Comparison of ENCODE assay signal across 30 cellular contexts in genomic region chr15:68617001-68617400, GRCh38. TPM values are rescaled to one million over a fixed set of nuclear protein-coding genes. Genes with fewer than 3 reads are reported as not detected.
A peak's percentile ranks its signal among the peaks of the same experiment; 100 is the strongest.
DNase-seq lines count a peak whose midpoint lies in the region; ATAC-seq and TF ChIP-seq lines count a peak whose summit lies in the region.
"Had no signal": no experiment of that assay in that cellular context is flagged by ENCODE, and none has a peak within 500 bp of the region (broad histone marks: within the 10 kb centered on the region; RNA-seq: fewer than 3 reads in every experiment).

No MANE protein-coding gene starts in this region.

- H3K27me3 ChIP-seq in GM23248 (replicated peaks; ENCODE audit: insufficient read depth) (no peaks in the 10 kb centered on the region), mesenchymal stem cell (ENCODE audit: control insufficient read depth in 1 of 2, insufficient read depth in 1 of 2, low read length in 2 of 2) (no peaks in the 10 kb centered on the region), uterus (no peaks in the 10 kb centered on the region)
- H3K27me3 ChIP-seq: gastrocnemius medialis, right atrium auricular region had no signal

- peaks cover 19% of the 10 kb centered on the region for H3K79me2 ChIP-seq in GM23248 (ENCODE audit: insufficient read depth)

- H3K36me3 ChIP-seq in GM23248 (ENCODE audit: low read depth), result no peaks in the 10 kb centered on the region
- H3K36me3 ChIP-seq in mesenchymal stem cell (ENCODE audit: control insufficient read depth in 1 of 2, insufficient read depth in 2 of 2, low read depth in 1 of 2, low read length in 2 of 2), result peaks cover 0 to 4% of the 10 kb centered on the region in 2 experiments
- no peaks in the 10 kb centered on the region for H3K36me3 ChIP-seq in uterus
- H3K36me3 ChIP-seq: gastrocnemius medialis, right atrium auricular region, SJCRH30 had no signal

- no peak overlapping the region for H2BK120ac ChIP-seq in mesenchymal stem cell (ENCODE audit: low read depth, low read length)

- no peak overlapping the region for H3K4me3 ChIP-seq in GM23248
- H3K4me3 ChIP-seq in mesenchymal stem cell (ENCODE audit: insufficient read depth in 1 of 2, low read depth in 1 of 2, low read length in 2 of 2), result no peak overlapping the region
- H3K4me3 ChIP-seq in uterus, result no peak overlapping the region
- H3K4me3 ChIP-seq: gastrocnemius medialis, GM23338, right atrium auricular region, SJCRH30 had no signal

- peaks cover 40% of the 10 kb centered on the region for H3F3A ChIP-seq in GM23248 (ENCODE audit: insufficient read depth)

- no peak overlapping the region for H2BK15ac ChIP-seq in mesenchymal stem cell (ENCODE audit: low read depth, poor library complexity, severe bottlenecking)

- peaks cover 100% of the 10 kb centered on the region for H3K4me1 Mint-ChIP-seq in brain
- H3K4me1 Mint-ChIP-seq: activated CD4-positive, alpha-beta T cell treated with anti-CD3 and anti-CD28 coated beads, Interleukin-2, amount 10 ng/mL, durations not matched to agents 24 days and 14 days; activated CD8-positive, alpha-beta memory T cell treated with anti-CD3 and anti-CD28 coated beads, Interleukin-2, amount 10 ng/mL, durations not matched to agents 7 days and 5 days; CD4-positive, alpha-beta memory T cell had no signal

- peaks cover 0 to 2% (median 0%) of the 10 kb centered on the region in 5 experiments for H3K9me3 Mint-ChIP-seq in brain
- H3K9me3 Mint-ChIP-seq: activated CD4-positive, alpha-beta T cell treated with anti-CD3 and anti-CD28 coated beads, Interleukin-2, amount 10 ng/mL, durations not matched to agents 24 days and 14 days; GM23338; memory B cell; stimulated activated naive CD8-positive, alpha-beta T cell treated with anti-CD3 and anti-CD28 coated beads, Interleukin-15, Interleukin-2, amounts not matched to agents 100 ng/mL and 50 ng/mL, for 24 hours had no signal

- no peak overlapping the region for H4K91ac ChIP-seq in mesenchymal stem cell (ENCODE audit: low read length)

- ATAC-seq in GM21360 (IDR thresholded peaks at IDR 0.05; ENCODE audit: unreplicated experiment), result no peak
- ATAC-seq: activated CD8-positive, alpha-beta memory T cell treated with anti-CD3 and anti-CD28 coated beads, Interleukin-2, amount 10 ng/mL, durations not matched to agents 7 days and 5 days; esophagus mucosa; gastrocnemius medialis; GM23338; T-helper 17 cell had no signal

- H4K20me1 ChIP-seq in GM23248 (ENCODE audit: insufficient read depth), result no peaks in the 10 kb centered on the region

- no peak overlapping the region for H3K4me2 ChIP-seq in GM23248 (ENCODE audit: unreplicated experiment)
- H3K4me2 ChIP-seq in mesenchymal stem cell (ENCODE audit: low read length, poor library complexity, severe bottlenecking), result no peak overlapping the region
- H3K4me2 ChIP-seq: GM23338 had no signal

- in situ Hi-C loops in ACHN (cut with HindIII; ENCODE audit: low pct_ligation_motif_present, low pct_unique_long_range_greater_than_20kb, low sequenced_read_pairs) (no loop called here), GM23248 (cut with MboI) (no loop called here)

- H3K9me3 ChIP-seq in GM23248 (ENCODE audit: low read depth) (no peaks in the 10 kb centered on the region), mesenchymal stem cell (ENCODE audit: control insufficient read depth, low read length) (no peaks in the 10 kb centered on the region), uterus (no peaks in the 10 kb centered on the region)
- H3K9me3 ChIP-seq: gastrocnemius medialis, right atrium auricular region, SJCRH30 had no signal

- H2AFZ ChIP-seq in GM23248 (no peak overlapping the region), mesenchymal stem cell (ENCODE audit: low read depth, low read length) (no peak overlapping the region)
- H2AFZ ChIP-seq: GM23338 had no signal

- 4 to 11% methylated on average over 2 of the region's 2 CpGs for WGBS in GM23248 (ENCODE audit: low coverage in 1 of 2, low lambda C conversion rate in 2 of 2, missing lambda C conversion rate in 2 of 2), 2 experiments
- 0% methylated on average over 2 of the region's 2 CpGs for WGBS in mesenchymal stem cell

- no peak overlapping the region for H4K8ac ChIP-seq in mesenchymal stem cell (ENCODE audit: low read length)

- TF ChIP-seq CTCF in brain (conservative IDR thresholded peaks at IDR 0.05) (no peak), uterus (IDR thresholded peaks at IDR 0.05) (no peak)

- H3K27ac ChIP-seq in GM23248 (no peak overlapping the region), mesenchymal stem cell (ENCODE audit: low read length, poor library complexity, severe bottlenecking) (peak overlapping the region; percentile 58), uterus (peak overlapping the region in 1 of 2 donors; percentile 1)
- H3K27ac ChIP-seq: SJCRH30 had no signal

- no peak overlapping the region for H2AK5ac ChIP-seq in mesenchymal stem cell (ENCODE audit: low read length, severe bottlenecking)

- peak overlapping the region; percentile 80 to 99 (median 96) for H3K27ac Mint-ChIP-seq in brain
- H3K27ac Mint-ChIP-seq: activated CD4-positive, alpha-beta T cell treated with anti-CD3 and anti-CD28 coated beads, Interleukin-2, amount 10 ng/mL, durations not matched to agents 24 days and 14 days; activated CD8-positive, alpha-beta memory T cell treated with anti-CD3 and anti-CD28 coated beads, Interleukin-2, amount 10 ng/mL, durations not matched to agents 7 days and 5 days; GM23338; memory B cell; stimulated activated naive CD8-positive, alpha-beta T cell treated with anti-CD3 and anti-CD28 coated beads, Interleukin-15, Interleukin-2, amounts not matched to agents 100 ng/mL and 50 ng/mL, for 24 hours; T-helper 17 cell had no signal

- no peaks in the 10 kb centered on the region for H3K27me3 Mint-ChIP-seq in brain
- H3K27me3 Mint-ChIP-seq: memory B cell had no signal

- no peak overlapping the region for H3K14ac ChIP-seq in mesenchymal stem cell (ENCODE audit: low read length in 2 of 2)

- no peak overlapping the region for H3K4ac ChIP-seq in mesenchymal stem cell (ENCODE audit: low read depth in 1 of 2, low read length in 2 of 2)

- H3K18ac ChIP-seq in mesenchymal stem cell (ENCODE audit: low read depth in 1 of 2, low read length in 2 of 2), result no peak overlapping the region

- H3K79me1 ChIP-seq in mesenchymal stem cell (replicated peaks; ENCODE audit: low read length, poor library complexity, severe bottlenecking), result peaks cover 13% of the 10 kb centered on the region

- DNase-seq in ACHN, result peak; percentile 17
- DNase-seq in GM23248, result peak; percentile 50
- peak; percentile 54 for DNase-seq in mesenchymal stem cell
- no peak for DNase-seq in uterus
- no peak for DNase-seq in ecto neural progenitor cell (ENCODE audit: low spot score)
- DNase-seq in GM19238 (ENCODE audit: insufficient read length, low spot score), result no peak
- DNase-seq: activated CD4-positive, alpha-beta T cell treated with anti-CD3 and anti-CD28 coated beads, Interleukin-2, amount 10 ng/mL, durations not matched to agents 24 days and 14 days; activated CD8-positive, alpha-beta memory T cell treated with anti-CD3 and anti-CD28 coated beads, Interleukin-2, amount 10 ng/mL, durations not matched to agents 7 days and 5 days; activated naive CD4-positive, alpha-beta T cell treated with anti-CD3 and anti-CD28 coated beads, Interleukin-2, amount 50 U/mL, for 16 hours; CD4-positive, alpha-beta memory T cell; central memory CD4-positive, alpha-beta T cell; DMS153; effector CD4-positive, alpha-beta T cell; gastrocnemius medialis; NCI-H1105; NCI-H2029; NCI-H446 treated with DMSO at 0.1 percent for 48 hours; occipital lobe; stimulated activated CD4-positive, alpha-beta T cell treated with anti-CD3 and anti-CD28 coated beads, Interleukin-12 subunit alpha, Interleukin-12 subunit beta, amount 100 ng/mL, for 4 hours; stimulated activated CD4-positive, alpha-beta T cell treated with anti-CD3 and anti-CD28 coated beads, Interleukin-4, amount 100 ng/mL, for 4 hours; T-helper 17 cell; trophoblast cell had no signal

- no peak overlapping the region for H3K4me3 Mint-ChIP-seq in brain
- H3K4me3 Mint-ChIP-seq: activated CD4-positive, alpha-beta T cell treated with anti-CD3 and anti-CD28 coated beads, Interleukin-2, amount 10 ng/mL, durations not matched to agents 24 days and 14 days; activated CD8-positive, alpha-beta memory T cell treated with anti-CD3 and anti-CD28 coated beads, Interleukin-2, amount 10 ng/mL, durations not matched to agents 7 days and 5 days; CD4-positive, alpha-beta memory T cell; GM23338; memory B cell; stimulated activated naive CD8-positive, alpha-beta T cell treated with anti-CD3 and anti-CD28 coated beads, Interleukin-15, Interleukin-2, amounts not matched to agents 100 ng/mL and 50 ng/mL, for 24 hours; T-helper 17 cell had no signal

- H3K23ac ChIP-seq in mesenchymal stem cell (ENCODE audit: low read length in 2 of 2), result no peak overlapping the region

- intact Hi-C loops in uterus (cut with DNase I; ENCODE audit: low total_unique reads), result no loop called here

- no peak for TF ChIP-seq POLR2A in uterus (IDR thresholded peaks at IDR 0.05)

- H2BK12ac ChIP-seq in mesenchymal stem cell (ENCODE audit: low read length in 2 of 2), result no peak overlapping the region

- no peak overlapping the region for H2BK5ac ChIP-seq in mesenchymal stem cell (ENCODE audit: low read depth, low read length, poor library complexity, severe bottlenecking)

- H3K4me1 ChIP-seq in GM23248 (ENCODE audit: insufficient read depth), result peaks cover 34% of the 10 kb centered on the region
- peaks cover 32% of the 10 kb centered on the region for H3K4me1 ChIP-seq in mesenchymal stem cell (ENCODE audit: control insufficient read depth, insufficient read depth, low read depth, low read length)
- peaks cover 0 to 8% of the 10 kb centered on the region in 2 donors for H3K4me1 ChIP-seq in uterus
- H3K4me1 ChIP-seq: SJCRH30 had no signal

- no peaks in the 10 kb centered on the region for H3K9me2 ChIP-seq in GM23248 (ENCODE audit: insufficient read depth)

- H3K9ac ChIP-seq in GM23248, result no peak overlapping the region
- H3K9ac ChIP-seq in mesenchymal stem cell (ENCODE audit: low read length), result no peak overlapping the region

- H3K36me3 Mint-ChIP-seq in brain, result no peaks in the 10 kb centered on the region
- H3K36me3 Mint-ChIP-seq: activated CD8-positive, alpha-beta memory T cell treated with anti-CD3 and anti-CD28 coated beads, Interleukin-2, amount 10 ng/mL, durations not matched to agents 7 days and 5 days; CD4-positive, alpha-beta memory T cell; memory B cell had no signal

RNA-seq across cellular contexts. Expression of gene CORO2B, which starts 38.2 kb away (rescaled TPM):
- total RNA-seq in GM23248 (2014; rRNA removed; shearing (Covaris generic)), result 7.6 and 7.7 TPM in 2 replicates
- polyA plus RNA-seq in GM23248 (2016; fragmentation: Nextera tagmentation; extraction: Ambion mirVana) (2.7 and 3.7 TPM in 2 replicates), brain (ENCODE audit: insufficient read depth, low read depth, low replicate concordance) (59.3 TPM)
- polyA plus RNA-seq in mesenchymal stem cell (2013, experiment 1 of 2), result 6.0 TPM
- polyA plus RNA-seq in mesenchymal stem cell (2013, experiment 2 of 2), result 6.3 TPM
- 10 to 100 TPM in 1 of 4 donors, 1 to 10 TPM in 3; 1.3 to 18.2 (median 7.0) TPM for total RNA-seq in uterus
- total RNA-seq: activated CD8-positive, alpha-beta memory T cell treated with anti-CD3 and anti-CD28 coated beads, Interleukin-2, amount 10 ng/mL, durations not matched to agents 7 days and 5 days; CD4-positive, alpha-beta memory T cell; SJCRH30; T-helper 17 cell had no signal
- polyA plus RNA-seq: CD4-positive, alpha-beta memory T cell had no signal

Comparison
In these comparisons a context has a peak if more than half of its experiments do, and no peak if none do; other contexts are left out.
1. DNase-seq: peak in ACHN (single experiment), GM23248 (single experiment) and mesenchymal stem cell (single experiment); none in uterus (0 of 2), ecto neural progenitor cell (single experiment) and GM19238 (single experiment).